ENCODE assay signal across 21 cellular contexts in the genomic region with DNA sequence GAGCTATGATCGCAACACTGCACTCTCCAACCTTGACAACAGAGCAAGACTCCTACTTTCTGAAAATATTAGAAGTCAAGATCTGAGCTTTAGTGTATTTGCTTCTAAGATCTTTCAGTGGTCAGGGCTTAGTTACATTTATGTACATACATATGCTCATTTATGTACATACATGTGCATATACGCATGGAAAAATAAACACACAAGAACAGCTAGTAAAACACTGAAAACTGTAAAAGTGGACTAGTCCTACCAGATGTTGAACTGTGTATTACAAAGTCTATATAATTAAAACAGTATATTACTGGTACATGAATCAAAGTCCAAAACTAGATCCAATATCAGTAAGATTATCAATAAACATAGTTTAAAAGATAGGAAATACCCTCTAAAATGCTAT.
"Had no signal": no experiment of that assay in that cellular context is flagged by ENCODE, and none has a peak within 500 bp of the region (broad histone marks: within the 10 kb centered on the region; RNA-seq: fewer than 3 reads in every experiment).

No MANE protein-coding gene starts in this region.

- H3K27ac Mint-ChIP-seq: activated T-helper 1 cell treated with anti-CD3 and anti-CD28 coated beads, Interleukin-12 subunit alpha, Interleukin-12 subunit beta, Interleukin-2, Interleukin-4 antibody, amounts not matched to agents 30 ng/mL and 10 ng/mL and 1 ng/mL, durations not matched to agents 14 hours and 24 hours and 36 hours had no signal

- H3K27me3 Mint-ChIP-seq: activated CD8-positive, alpha-beta T cell treated with anti-CD3 and anti-CD28 coated beads for 36 hours; activated naive CD8-positive, alpha-beta T cell had no signal

- H3K9me3 Mint-ChIP-seq: activated CD8-positive, alpha-beta T cell treated with anti-CD3 and anti-CD28 coated beads for 36 hours; activated T-helper 1 cell treated with anti-CD3 and anti-CD28 coated beads, Interleukin-12 subunit alpha, Interleukin-12 subunit beta, Interleukin-2, Interleukin-4 antibody, amounts not matched to agents 30 ng/mL and 10 ng/mL and 1 ng/mL, durations not matched to agents 14 hours and 24 hours and 36 hours had no signal

- H3K4me1 ChIP-seq: SJCRH30 had no signal

- ATAC-seq: activated CD4-positive, CD25-positive, alpha-beta regulatory T cell treated with anti-CD3 and anti-CD28 coated beads, Interleukin-2, amount 50 U/mL, for 24 hours; activated CD8-positive, alpha-beta T cell treated with anti-CD3 and anti-CD28 coated beads for 36 hours; Panc1; Right ventricle myocardium inferior had no signal

- H3K4me3 ChIP-seq: SJCRH30 had no signal

- H3K4me3 Mint-ChIP-seq: activated CD8-positive, alpha-beta T cell treated with anti-CD3 and anti-CD28 coated beads for 36 hours; activated naive CD8-positive, alpha-beta T cell; activated T-helper 1 cell treated with anti-CD3 and anti-CD28 coated beads, Interleukin-12 subunit alpha, Interleukin-12 subunit beta, Interleukin-2, Interleukin-4 antibody, amounts not matched to agents 30 ng/mL and 10 ng/mL and 1 ng/mL, durations not matched to agents 14 hours and 24 hours and 36 hours had no signal

- DNase-seq: activated CD4-positive, alpha-beta T cell treated with anti-CD3 and anti-CD28 coated beads for 4 hours; activated CD8-positive, alpha-beta memory T cell treated with anti-CD3 and anti-CD28 coated beads, Interleukin-2, amount 50 U/mL, for 4 hours; activated CD8-positive, alpha-beta T cell treated with anti-CD3 and anti-CD28 coated beads for 36 hours; activated effector memory CD4-positive, alpha-beta T cell treated with Interleukin-2 at 50 U/mL for 16 hours; activated naive CD4-positive, alpha-beta T cell treated with Interleukin-2 at 50 U/mL for 16 hours; activated T-cell treated with anti-CD3 and anti-CD28 coated beads, Interleukin-2, amount 50 U/mL, for 1 hour; amygdala; MM.1S; NCI-H187; NCI-H2081; NCI-H510A treated with DMSO at 0.1 percent for 48 hours; NK-92 treated with Interleukin-12 subunit alpha and Interleukin-12 subunit beta, amount 100 ng/mL, for 24 hours; OCI-M1; RPMI8226; SJCRH30; SK-N-SH had no signal

- H3K9me3 ChIP-seq: SJCRH30, SK-N-SH had no signal

- H3K27me3 ChIP-seq: SJCRH30 had no signal

- H3K27ac ChIP-seq: SJCRH30 had no signal
